In genomic region chr12:102479099-102479887, GRCh38 we compare ENCODE assay signal across 8 cellular contexts. TPM values are rescaled to one million over a fixed set of nuclear protein-coding genes. Genes with fewer than 3 reads are reported as not detected.
DNase-seq lines count a peak whose midpoint lies in the region; ATAC-seq and TF ChIP-seq lines count a peak whose summit lies in the region.
"Had no signal": no experiment of that assay in that cellular context is flagged by ENCODE, and none has a peak within 500 bp of the region (broad histone marks: within the 10 kb centered on the region; RNA-seq: fewer than 3 reads in every experiment).

No MANE protein-coding gene starts in this region.

- H3K36me3 ChIP-seq in upper lobe of left lung = no peaks in the 10 kb centered on the region
- H3K36me3 ChIP-seq: SJSA1 had no signal

- H3K9me3 ChIP-seq in upper lobe of left lung = no peaks in the 10 kb centered on the region

- no peak for TF ChIP-seq POLR2A in upper lobe of left lung (IDR thresholded peaks at IDR 0.05)

- TF ChIP-seq EP300 in upper lobe of left lung (IDR thresholded peaks at IDR 0.05) = no peak

- no peak for TF ChIP-seq CTCF in upper lobe of left lung (IDR thresholded peaks at IDR 0.05)

- WGBS in upper lobe of left lung, 2 donors = 26 to 33% methylated on average over 11 of the region's 11 CpGs

- peak; percentile 31 for ATAC-seq in GM18868 (IDR thresholded peaks at IDR 0.05; ENCODE audit: unreplicated experiment)
- ATAC-seq in HG02610 (IDR thresholded peaks at IDR 0.05; ENCODE audit: unreplicated experiment) = peak; percentile 22
- ATAC-seq in upper lobe of left lung (ENCODE audit: low FRiP score in 2 of 2) = peak in 1 of 2 donors; percentile 21

- peak overlapping the region in 3 of 4 donors; percentile 9 to 25 (median 24) for H3K4me3 ChIP-seq in upper lobe of left lung
- H3K4me3 ChIP-seq: SJSA1 had no signal

- peak; percentile 5 for DNase-seq in NOMO-1 treated with dmso at 0.1 percent for 144 hours (lab: John Stamatoyannopoulos, UW; ENCODE audit: unreplicated experiment)
- peak; percentile 15 for DNase-seq in iPS-NIHi7 (ENCODE audit: extremely low spot score)
- DNase-seq in upper lobe of left lung = peak in 1 of 2 donors; percentile 24
- DNase-seq in SW 1271 (lab: John Stamatoyannopoulos, UW) = no peak
- DNase-seq in T-helper 9 cell = no peak

- H3K4me1 ChIP-seq in upper lobe of left lung = peaks cover 0 to 32% (median 18%) of the 10 kb centered on the region in 4 donors

- no peaks in the 10 kb centered on the region for H3K27me3 ChIP-seq in upper lobe of left lung
- H3K27me3 ChIP-seq: SJSA1 had no signal

- H3K27ac ChIP-seq in upper lobe of left lung = peak overlapping the region in 1 of 4 donors; percentile 41
- H3K27ac ChIP-seq: SJSA1 had no signal

RNA-seq across cellular contexts. Expression of gene IGF1, which starts 1.1 kb away (rescaled TPM):
- total RNA-seq in upper lobe of left lung = 10 to 100 TPM in 2 of 6 donors, 1 to 10 TPM in 4; 1.0 to 23.9 (median 5.0) TPM

Comparison
In these comparisons a context has a peak if more than half of its experiments do, and no peak if none do; other contexts are left out.
1. DNase-seq: peak in NOMO-1 treated with dmso at 0.1 percent for 144 hours (single experiment) and iPS-NIHi7 (single experiment); none in SW 1271 (0 of 2) and T-helper 9 cell (single experiment).